ENCODE assay signal across 11 cellular contexts in genomic region chr2:219453691-219454131, GRCh38. TPM values are rescaled to one million over a fixed set of nuclear protein-coding genes. Genes with fewer than 3 reads are reported as not detected.
DNase-seq lines count a peak whose midpoint lies in the region; ATAC-seq and TF ChIP-seq lines count a peak whose summit lies in the region.
"Had no signal": no experiment of that assay in that cellular context is flagged by ENCODE, and none has a peak within 500 bp of the region (broad histone marks: within the 10 kb centered on the region; RNA-seq: fewer than 3 reads in every experiment).

No MANE protein-coding gene starts in this region.

- H3K4me3 Mint-ChIP-seq in neural progenitor cell: no peak overlapping the region

- H3K27me3 ChIP-seq in esophagus (ENCODE audit: control insufficient read depth in 1 of 2, insufficient read depth in 2 of 2, low read length in 2 of 2) (no peaks in the 10 kb centered on the region), neural progenitor cell (peaks cover 6% of the 10 kb centered on the region)

- H3K4me2 ChIP-seq in neural progenitor cell: peak overlapping the region; percentile 8

- peak overlapping the region; percentile 95 for H3K27ac Mint-ChIP-seq in neural progenitor cell

- no peak overlapping the region for H3K9ac ChIP-seq in neural progenitor cell

- 34 to 44% methylated on average over 4 of the region's 4 CpGs for WGBS in esophagus, 2 donors

- DNase-seq in AG20443 (ENCODE audit: low spot score) (peak; percentile 80), NCI-H2171 treated with DMSO at 0.1 percent for 48 hours (lab: John Stamatoyannopoulos, UW) (peak; percentile 51), neural progenitor cell (ENCODE audit: low spot score) (peak; percentile 34), NCI-H748 (lab: John Stamatoyannopoulos, UW; ENCODE audit: unreplicated experiment) (no peak), cerebellar nuclear complex (lab: John Stamatoyannopoulos, UW) (no peak)
- no peak for DNase-seq in activated CD4-positive, alpha-beta T cell treated with anti-CD3 and anti-CD28 coated beads for 48 hours

- H3K4me1 ChIP-seq in esophagus (ENCODE audit: control insufficient read depth in 2 of 2, insufficient read depth in 2 of 2, low read length in 1 of 2) (peaks cover 0 to 12% of the 10 kb centered on the region in 2 donors), neural progenitor cell (peaks cover 19% of the 10 kb centered on the region)

- H3K9me3 Mint-ChIP-seq in neural progenitor cell: no peaks in the 10 kb centered on the region

- no peak overlapping the region for H2AFZ ChIP-seq in neural progenitor cell (replicated peaks)

- peaks cover 8% of the 10 kb centered on the region for H3K27me3 Mint-ChIP-seq in neural progenitor cell (ENCODE audit: insufficient read depth, low read depth)

- no peak for TF ChIP-seq CTCF in neural progenitor cell (IDR thresholded peaks at IDR 0.05)

- no peaks in the 10 kb centered on the region for H3K36me3 ChIP-seq in esophagus (ENCODE audit: control insufficient read depth in 2 of 2, insufficient read depth in 2 of 2, low read length in 1 of 2)
- H3K36me3 ChIP-seq in neural progenitor cell: no peaks in the 10 kb centered on the region

- peaks cover 3% of the 10 kb centered on the region for H3K36me3 Mint-ChIP-seq in neural progenitor cell

- H3K79me2 ChIP-seq in neural progenitor cell (ENCODE audit: low read depth): no peaks in the 10 kb centered on the region

- H3K9me3 ChIP-seq in esophagus (ENCODE audit: control insufficient read depth in 2 of 2, insufficient read depth in 1 of 2, low read depth in 1 of 2, low read length in 1 of 2): no peaks in the 10 kb centered on the region
- no peaks in the 10 kb centered on the region for H3K9me3 ChIP-seq in neural progenitor cell (ENCODE audit: low read depth)

- no peak for ATAC-seq in HG03342 (IDR thresholded peaks at IDR 0.05; ENCODE audit: unreplicated experiment)

- no peak overlapping the region for H3K4me3 ChIP-seq in esophagus (ENCODE audit: low read depth in 1 of 2, low read length in 2 of 2)
- no peak overlapping the region for H3K4me3 ChIP-seq in neural progenitor cell
- H3K4me3 ChIP-seq: skin epidermis had no signal

- peak overlapping the region; percentile 63 to 78 for H3K27ac ChIP-seq in esophagus (ENCODE audit: low read depth in 2 of 2, low read length in 1 of 2)
- no peak overlapping the region for H3K27ac ChIP-seq in neural progenitor cell

- H3F3A ChIP-seq in neural progenitor cell (ENCODE audit: low read depth): peaks cover 3% of the 10 kb centered on the region

- H3K4me1 Mint-ChIP-seq in neural progenitor cell: peaks cover 42% of the 10 kb centered on the region

- no peaks in the 10 kb centered on the region for H4K20me1 ChIP-seq in neural progenitor cell (ENCODE audit: low read depth)

RNA-seq across cellular contexts. Expression of gene SPEG, which starts 19.1 kb away (rescaled TPM):
- 10 to 100 TPM; 22.3 to 37.7 TPM for polyA plus RNA-seq in esophagus
- total RNA-seq in neural progenitor cell (ENCODE audit: low replicate concordance): 5.6 and 18.4 TPM in 2 replicates

RNA-seq across cellular contexts. Expression of gene DES, which starts 35.5 kb away (rescaled TPM):
- 100 to 1,000 TPM; 672 to 686 TPM for polyA plus RNA-seq in esophagus
- total RNA-seq in neural progenitor cell (ENCODE audit: low replicate concordance): 0.31 TPM in 1 of 2 replicates, not detected in the other
- total RNA-seq: dermis blood vessel endothelial cell, SK-MEL-5 had no signal

RNA-seq across cellular contexts. Expression of gene GMPPA, which starts 45.0 kb away (rescaled TPM):
- 10 to 100 TPM; 18.4 to 25.5 TPM for polyA plus RNA-seq in esophagus
- total RNA-seq in neural progenitor cell (ENCODE audit: low replicate concordance): 23.8 and 49.3 TPM in 2 replicates

Comparison
In these comparisons a context has a peak if more than half of its experiments do, and no peak if none do; other contexts are left out.
1. DNase-seq: peak in AG20443 (single experiment), NCI-H2171 treated with DMSO at 0.1 percent for 48 hours (single experiment) and neural progenitor cell (single experiment); none in NCI-H748 (single experiment), cerebellar nuclear complex (0 of 2) and activated CD4-positive, alpha-beta T cell treated with anti-CD3 and anti-CD28 coated beads for 48 hours (single experiment).